8 cellular contexts compared by ENCODE assay signal in the genomic region with DNA sequence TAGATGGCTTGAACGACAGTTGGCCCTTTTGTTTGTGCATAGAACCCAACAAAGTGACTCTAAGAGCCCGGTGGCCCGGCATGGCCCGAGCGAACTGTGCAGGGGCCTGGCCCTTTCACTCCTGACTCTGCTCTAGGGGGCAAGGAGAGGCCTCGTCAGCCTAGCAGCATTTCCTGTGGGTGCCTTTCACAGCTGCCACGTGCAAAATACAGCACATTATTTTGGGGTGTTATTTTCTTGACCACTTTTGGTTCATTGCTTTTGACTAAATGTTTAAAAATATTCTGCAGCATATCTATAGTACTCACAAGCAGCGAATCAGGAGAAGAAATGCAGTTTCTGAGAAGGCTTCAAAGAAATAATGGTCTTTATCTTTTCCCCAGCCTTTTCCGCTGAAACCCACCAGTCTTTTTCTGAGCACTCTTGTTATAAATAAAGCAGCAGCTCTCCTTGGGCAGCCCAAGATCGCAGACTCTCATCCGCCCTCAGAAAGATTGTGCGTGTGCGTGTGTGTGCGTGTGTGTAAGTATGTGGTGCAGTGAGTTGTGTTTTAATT. TPM values are rescaled to one million over a fixed set of nuclear protein-coding genes. Genes with fewer than 3 reads are reported as not detected.
DNase-seq lines count a peak whose midpoint lies in the region; ATAC-seq, FAIRE-seq and TF ChIP-seq lines count a peak whose summit lies in the region.

No MANE protein-coding gene starts in this region.

- intact Hi-C loops in kidney (cut with DNase I), result no loop called here

- no peak overlapping the region for H3K9ac ChIP-seq in kidney (ENCODE audit: low read length in 2 of 2)

- H3K27ac ChIP-seq in kidney (ENCODE audit: low read depth in 2 of 2, low read length in 2 of 2), result no peak overlapping the region

- ATAC-seq in GM19328 (IDR thresholded peaks at IDR 0.05; ENCODE audit: unreplicated experiment) (peak; percentile 62), HG03432 (IDR thresholded peaks at IDR 0.05; ENCODE audit: unreplicated experiment) (peak; percentile 70)

- peak; percentile 11 for DNase-seq in CD1c-positive myeloid dendritic cell (ENCODE audit: extremely low spot score)
- DNase-seq in activated naive CD4-positive, alpha-beta T cell treated with anti-CD3 and anti-CD28 coated beads, Interleukin-2, amount 50 U/mL, for 16 hours, result peak; percentile 42
- DNase-seq in stimulated activated CD8-positive, alpha-beta memory T cell treated with anti-CD3 and anti-CD28 coated beads, Interleukin-15, amount 100 ng/mL, for 1 hour (ENCODE audit: low read depth), result peak; percentile 21
- DNase-seq in SIG-M5 (lab: John Stamatoyannopoulos, UW), result no peak
- no peak for DNase-seq in kidney
- no peak for DNase-seq in activated CD4-positive, CD25-positive, alpha-beta regulatory T cell (lab: John Stamatoyannopoulos, UW)

- H3K4me1 ChIP-seq in kidney (ENCODE audit: control insufficient read depth in 1 of 2, insufficient read depth in 1 of 2, low read depth in 1 of 2, low read length in 2 of 2), result peaks cover 0 to 14% of the 10 kb centered on the region in 2 donors

- FAIRE-seq in kidney (lab: Jason Lieb, UNC), result no peak

- no peaks in the 10 kb centered on the region for H3K9me3 ChIP-seq in kidney (ENCODE audit: control insufficient read depth in 1 of 2, low read length in 2 of 2)

- no peak for TF ChIP-seq CTCF in kidney (IDR thresholded peaks at IDR 0.05; ENCODE audit: borderline replicate concordance, extremely low read depth, insufficient read depth)

- H3K4me3 ChIP-seq in kidney (ENCODE audit: low read length in 2 of 2), result no peak overlapping the region

- H3K36me3 ChIP-seq in kidney (ENCODE audit: control insufficient read depth in 1 of 2, insufficient read depth in 2 of 2, low read length in 2 of 2), result peaks cover 0 to 4% of the 10 kb centered on the region in 2 donors

RNA-seq across cellular contexts. Expression of a gene that starts 31.3 kb away (rescaled TPM):
- total RNA-seq in kidney, result 32.3 TPM
- 2.6 TPM for polyA plus RNA-seq in kidney (ENCODE audit: insufficient read depth, low read depth, low replicate concordance)

Comparison
In these comparisons a context has a peak if more than half of its experiments do, and no peak if none do; other contexts are left out.
1. DNase-seq: peak in CD1c-positive myeloid dendritic cell (single experiment), activated naive CD4-positive, alpha-beta T cell treated with anti-CD3 and anti-CD28 coated beads, Interleukin-2, amount 50 U/mL, for 16 hours (single experiment) and stimulated activated CD8-positive, alpha-beta memory T cell treated with anti-CD3 and anti-CD28 coated beads, Interleukin-15, amount 100 ng/mL, for 1 hour (single experiment); none in SIG-M5 (single experiment), kidney (single experiment) and activated CD4-positive, CD25-positive, alpha-beta regulatory T cell (0 of 4).